In the genomic region with DNA sequence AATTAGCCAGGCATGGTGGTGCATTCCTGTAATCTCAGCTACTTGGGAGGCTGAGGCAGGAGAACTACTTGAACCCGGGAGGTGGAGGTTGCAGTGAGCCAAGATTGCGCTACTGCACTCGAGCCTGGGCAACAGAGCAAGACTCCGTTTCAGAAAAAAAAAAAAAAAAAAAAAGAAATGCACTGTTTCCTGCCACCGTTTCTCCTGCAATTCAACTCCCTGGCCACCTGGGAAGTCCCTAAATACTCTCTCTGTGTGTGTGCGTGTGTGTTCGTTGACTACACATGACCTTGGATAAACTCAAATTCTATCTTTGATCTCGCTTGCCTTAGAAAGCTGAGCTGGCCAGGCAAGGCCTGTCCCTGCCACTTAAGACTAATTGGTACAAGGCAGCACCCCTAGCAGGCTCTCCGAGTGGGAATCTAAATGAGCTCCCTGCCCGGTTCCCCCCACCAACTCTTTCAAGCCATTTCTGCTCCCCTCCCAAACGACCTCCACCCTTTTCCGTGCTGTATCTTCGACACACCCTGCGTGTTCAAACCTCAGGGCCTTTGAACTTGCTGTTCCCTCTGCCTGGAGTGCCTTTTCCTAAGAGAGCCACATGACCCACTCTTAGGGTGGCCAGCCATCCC, we compare ENCODE assay signal across 8 cellular contexts. TPM values are rescaled to one million over a fixed set of nuclear protein-coding genes. Genes with fewer than 3 reads are reported as not detected.
DNase-seq lines count a peak whose midpoint lies in the region; ATAC-seq and TF ChIP-seq lines count a peak whose summit lies in the region.
"Had no signal": no experiment of that assay in that cellular context is flagged by ENCODE, and none has a peak within 500 bp of the region (broad histone marks: within the 10 kb centered on the region; RNA-seq: fewer than 3 reads in every experiment).

No MANE protein-coding gene starts in this region.

- TF ChIP-seq POLR2A in body of pancreas (IDR thresholded peaks at IDR 0.05) = peak in 2 of 3 donors; percentile 33 to 39

- peak; percentile 46 for DNase-seq in Daoy (ENCODE audit: low read depth)
- peak; percentile 74 to 93 (median 82) for DNase-seq in body of pancreas
- DNase-seq in myocyte (ENCODE audit: low read depth) = peak; percentile 47
- DNase-seq in head of caudate nucleus = no peak

- TF ChIP-seq CTCF in body of pancreas (IDR thresholded peaks at IDR 0.05) = peak in 5 of 7 experiments; percentile 15 to 87 (median 59)

- intact Hi-C loops in body of pancreas (cut with DNase I) = no loop called here
- intact Hi-C loops in head of caudate nucleus (cut with DNase I) = no loop called here

- no peak overlapping the region for H3K4me3 ChIP-seq in body of pancreas

- H3K27me3 Mint-ChIP-seq in IgD-negative memory B cell = no peaks in the 10 kb centered on the region
- H3K27me3 Mint-ChIP-seq: stimulated activated naive CD8-positive, alpha-beta T cell treated with anti-CD3 and anti-CD28 coated beads, Interleukin-15, Interleukin-2, amounts not matched to agents 100 ng/mL and 50 ng/mL, for 24 hours had no signal

- H3K9me3 ChIP-seq in body of pancreas = no peaks in the 10 kb centered on the region

- no peak overlapping the region for H3K4me3 Mint-ChIP-seq in IgD-negative memory B cell
- H3K4me3 Mint-ChIP-seq: stimulated activated naive CD8-positive, alpha-beta T cell treated with anti-CD3 and anti-CD28 coated beads, Interleukin-15, Interleukin-2, amounts not matched to agents 100 ng/mL and 50 ng/mL, for 24 hours had no signal

- ATAC-seq in body of pancreas (peak; percentile 37), GM21526 (IDR thresholded peaks at IDR 0.05; ENCODE audit: low FRiP score, unreplicated experiment) (no peak), HG02938 (IDR thresholded peaks at IDR 0.05; ENCODE audit: unreplicated experiment) (no peak)

- H3K36me3 Mint-ChIP-seq in IgD-negative memory B cell = no peaks in the 10 kb centered on the region

- H3K27me3 ChIP-seq in body of pancreas = no peaks in the 10 kb centered on the region

- peaks cover 6 to 14% (median 9%) of the 10 kb centered on the region in 3 donors for H3K4me1 Mint-ChIP-seq in IgD-negative memory B cell

- no peaks in the 10 kb centered on the region for H3K9me3 Mint-ChIP-seq in IgD-negative memory B cell
- H3K9me3 Mint-ChIP-seq: stimulated activated naive CD8-positive, alpha-beta T cell treated with anti-CD3 and anti-CD28 coated beads, Interleukin-15, Interleukin-2, amounts not matched to agents 100 ng/mL and 50 ng/mL, for 24 hours had no signal

- 6 to 14% methylated on average over 14 of the region's 14 CpGs for WGBS in body of pancreas, 2 donors

- peaks cover 83% of the 10 kb centered on the region for H3K4me1 ChIP-seq in body of pancreas

- no peaks in the 10 kb centered on the region for H3K36me3 ChIP-seq in body of pancreas (replicated peaks in 1 of 2; ENCODE audit: insufficient read depth in 1 of 2, low read depth in 2 of 2)

- H3K27ac Mint-ChIP-seq in IgD-negative memory B cell = peak overlapping the region in 2 of 3 donors; percentile 7 to 26
- H3K27ac Mint-ChIP-seq: stimulated activated naive CD8-positive, alpha-beta T cell treated with anti-CD3 and anti-CD28 coated beads, Interleukin-15, Interleukin-2, amounts not matched to agents 100 ng/mL and 50 ng/mL, for 24 hours had no signal

- peak overlapping the region; percentile 72 to 100 (median 95) for H3K27ac ChIP-seq in body of pancreas

RNA-seq across cellular contexts. Expression of a gene that starts 5.2 kb away (rescaled TPM):
- total RNA-seq in Daoy (2014; rRNA removed; shearing (Covaris generic)) = 29.5 and 36.7 TPM in 2 replicates
- 31.8 TPM for polyA plus RNA-seq in IgD-negative memory B cell
- total RNA-seq in body of pancreas = 10 to 100 TPM; 34.5 to 56.0 TPM
- 29.7 and 34.1 TPM in 2 replicates for total RNA-seq in myocyte
- 30.4 TPM for polyA plus RNA-seq in myocyte (2012)

RNA-seq across cellular contexts. Expression of a gene that starts 20.3 kb away (rescaled TPM):
- total RNA-seq in Daoy (2014; rRNA removed; shearing (Covaris generic)) = 0.69 TPM in 1 of 2 replicates, not detected in the other
- polyA plus RNA-seq in IgD-negative memory B cell = 1.2 TPM
- total RNA-seq in body of pancreas = 1 to 10 TPM; 2.1 to 3.3 TPM
- 0.59 TPM in 1 of 2 replicates, not detected in the other for total RNA-seq in myocyte
- 5.5 TPM for polyA plus RNA-seq in myocyte (2012)

RNA-seq across cellular contexts. Expression of a gene that starts 52.4 kb away (rescaled TPM):
- total RNA-seq in Daoy (2014; rRNA removed; shearing (Covaris generic)) = 2.1 and 4.5 TPM in 2 replicates
- polyA plus RNA-seq in IgD-negative memory B cell = 3.2 TPM
- 10 to 100 TPM in 1 of 2 donors, 1 to 10 TPM in 1; 6.5 to 21.1 TPM for total RNA-seq in body of pancreas
- total RNA-seq in myocyte = 25.5 and 29.5 TPM in 2 replicates
- 57.4 TPM for polyA plus RNA-seq in myocyte (2012)

RNA-seq across cellular contexts. Expression of a gene that starts 56.2 kb away (rescaled TPM):
- 50.7 and 56.2 TPM in 2 replicates for total RNA-seq in Daoy (2014; rRNA removed; shearing (Covaris generic))
- polyA plus RNA-seq in IgD-negative memory B cell = 558 TPM
- total RNA-seq in body of pancreas (10 to 100 TPM; 17.9 to 49.4 TPM), myocyte (62.2 and 81.7 TPM in 2 replicates)
- 62.0 TPM for polyA plus RNA-seq in myocyte (2012)

Comparison
In these comparisons a context has a peak if more than half of its experiments do, and no peak if none do; other contexts are left out.
1. DNase-seq: peak in Daoy (single experiment), body of pancreas (4 of 4) and myocyte (single experiment); none in head of caudate nucleus (0 of 42).